ENCODE assay signal across 18 cellular contexts in genomic region chr4:111031180-111031579, GRCh38.
"Had no signal": no experiment of that assay in that cellular context is flagged by ENCODE, and none has a peak within 500 bp of the region (broad histone marks: within the 10 kb centered on the region; RNA-seq: fewer than 3 reads in every experiment).

No MANE protein-coding gene starts in this region.

- DNase-seq: activated CD4-positive, alpha-beta T cell treated with anti-CD3 and anti-CD28 coated beads for 36 hours; activated CD8-positive, alpha-beta T cell treated with anti-CD3 and anti-CD28 coated beads for 36 hours; activated effector memory CD4-positive, alpha-beta T cell treated with anti-CD3 and anti-CD28 coated beads, Interleukin-2, amount 50 U/mL, for 16 hours; activated T-cell treated with anti-CD3 and anti-CD28 coated beads, Interleukin-2, amount 50 U/mL, for 4 hours; amniotic stem cell; cerebellar nuclear complex; effector memory CD4-positive, alpha-beta T cell; kidney; left ventricle myocardium inferior; natural killer cell; retina; stimulated activated CD4-positive, alpha-beta T cell treated with anti-CD3 and anti-CD28 coated beads, Interleukin-15, amount 100 ng/mL, for 24 hours; stimulated activated CD4-positive, alpha-beta T cell treated with anti-CD3 and anti-CD28 coated beads, Interleukin-4, amount 100 ng/mL, for 1 hour; stimulated activated naive B cell treated with anti-CD40 and anti-IgM and Interleukin-4, amounts not matched to agents 10 μg/mL and 1 μg/mL and 100 μg/mL, for 72 hours; T-helper 17 cell; thyroid gland had no signal

- H3K27me3 ChIP-seq: hepatocyte, neutrophil, thyroid gland had no signal

- H3K9me3 ChIP-seq: neutrophil, thyroid gland had no signal

- H3K36me3 ChIP-seq: left ventricle myocardium inferior, neutrophil, thyroid gland had no signal

- H3K4me1 ChIP-seq: left ventricle myocardium inferior, thyroid gland had no signal

- H3K27ac ChIP-seq: hepatocyte, left ventricle myocardium inferior, neutrophil, thyroid gland had no signal

- H3K4me3 ChIP-seq: hepatocyte, left ventricle myocardium inferior, thyroid gland had no signal
